In genomic region chr17:80902197-80903019, GRCh38 we compare ENCODE assay signal across 20 cellular contexts.
DNase-seq lines count a peak whose midpoint lies in the region; ATAC-seq and TF ChIP-seq lines count a peak whose summit lies in the region.
"Had no signal": no experiment of that assay in that cellular context is flagged by ENCODE, and none has a peak within 500 bp of the region (broad histone marks: within the 10 kb centered on the region; RNA-seq: fewer than 3 reads in every experiment).

No MANE protein-coding gene starts in this region.

- DNase-seq in left ventricle myocardium superior, result no peak
- no peak for DNase-seq in heart left ventricle
- no peak for DNase-seq in WTC11 (ENCODE audit: low spot score)
- no peak for DNase-seq in effector memory CD8-positive, alpha-beta T cell
- no peak for DNase-seq in stimulated activated naive B cell treated with anti-CD40 and anti-IgM and Interleukin-4, amounts not matched to agents 10 μg/mL and 1 μg/mL and 100 μg/mL, for 72 hours
- DNase-seq in A673 (ENCODE audit: low spot score), result no peak
- DNase-seq in effector memory CD4-positive, alpha-beta T cell, result no peak
- DNase-seq in glutamatergic neuron, result no peak
- DNase-seq: Calu3; Kasumi-1; left cardiac atrium; NCI-H1105 treated with DMSO at 0.1 percent for 48 hours; NCI-H2171 treated with DMSO at 0.1 percent for 48 hours; Peyer's patch; stimulated activated CD4-positive, alpha-beta T cell treated with anti-CD3 and anti-CD28 coated beads, Interleukin-4, amount 100 ng/mL, for 4 hours; testis had no signal

- H3K9me3 ChIP-seq in heart left ventricle, result no peaks in the 10 kb centered on the region
- no peaks in the 10 kb centered on the region for H3K9me3 ChIP-seq in A673 (ENCODE audit: low read depth, low read length, poor library complexity, severe bottlenecking)
- no peaks in the 10 kb centered on the region for H3K9me3 ChIP-seq in effector memory CD4-positive, alpha-beta T cell (ENCODE audit: control insufficient read depth, low read length)
- H3K9me3 ChIP-seq: neutrophil, Peyer's patch, testis had no signal

- H3K4me3 ChIP-seq in heart left ventricle (no peak overlapping the region), A673 (ENCODE audit: low read depth, low read length, poor library complexity, severe bottlenecking) (no peak overlapping the region)
- H3K4me3 ChIP-seq in effector memory CD4-positive, alpha-beta T cell (ENCODE audit: insufficient read depth, low read depth, low read length, poor library complexity, severe bottlenecking), result no peak overlapping the region
- H3K4me3 ChIP-seq: Peyer's patch, testis had no signal

- no peak for TF ChIP-seq POLR2A in heart left ventricle (IDR thresholded peaks at IDR 0.05)

- CTCF ChIA-PET in WTC11 (lab: Charles Lee), result no interaction called here
- CTCF ChIA-PET in A673 (lab: Charles Lee), result no interaction called here

- BruUV-seq in A673 (replicated peaks; lab: Mats Ljungman, UMichigan), result no TSS peak

- POLR2A ChIA-PET in WTC11 (lab: Charles Lee) (no interaction called here), A673 (lab: Charles Lee; ENCODE audit: low non-redundant PET) (no interaction called here)

- H3K4me3 Mint-ChIP-seq in WTC11 (no peak overlapping the region), glutamatergic neuron (ENCODE audit: unreplicated experiment) (no peak overlapping the region)
- peak overlapping the region in 1 of 2 donors; percentile 62 for H3K4me3 Mint-ChIP-seq in effector memory CD8-positive, alpha-beta T cell
- H3K4me3 Mint-ChIP-seq in stimulated activated naive B cell treated with anti-CD40 and anti-IgM and Interleukin-4, amounts not matched to agents 10 μg/mL and 1 μg/mL and 100 μg/mL, for 72 hours, result peak overlapping the region in 1 of 2 donors; percentile 31
- H3K4me3 Mint-ChIP-seq: activated naive CD4-positive, alpha-beta T cell treated with anti-CD3 and anti-CD28 coated beads, Interleukin-2, amount 50 U/mL, for 24 hours; dendritic cell treated with granulocyte-macrophage colony-stimulating factor and Interleukin-4, amounts not matched to agents 40 ng/mL and 50 ng/mL, for 4 days; mesothelial cell of epicardium had no signal

- H3K9me3 Mint-ChIP-seq in WTC11 (no peaks in the 10 kb centered on the region), glutamatergic neuron (ENCODE audit: unreplicated experiment) (peaks cover 1% of the 10 kb centered on the region)
- H3K9me3 Mint-ChIP-seq in effector memory CD8-positive, alpha-beta T cell, result no peaks in the 10 kb centered on the region
- no peaks in the 10 kb centered on the region for H3K9me3 Mint-ChIP-seq in stimulated activated naive B cell treated with anti-CD40 and anti-IgM and Interleukin-4, amounts not matched to agents 10 μg/mL and 1 μg/mL and 100 μg/mL, for 72 hours
- H3K9me3 Mint-ChIP-seq: activated naive CD4-positive, alpha-beta T cell treated with anti-CD3 and anti-CD28 coated beads, Interleukin-2, amount 50 U/mL, for 24 hours; dendritic cell treated with granulocyte-macrophage colony-stimulating factor and Interleukin-4, amounts not matched to agents 40 ng/mL and 50 ng/mL, for 4 days; mesothelial cell of epicardium had no signal

- H3K4me1 Mint-ChIP-seq in WTC11 (no peaks in the 10 kb centered on the region), glutamatergic neuron (ENCODE audit: low read depth, unreplicated experiment) (peaks cover 6% of the 10 kb centered on the region)
- peaks cover 11 to 14% of the 10 kb centered on the region in 2 donors for H3K4me1 Mint-ChIP-seq in effector memory CD8-positive, alpha-beta T cell (ENCODE audit: low read depth in 2 of 2)
- peaks cover 30 to 60% of the 10 kb centered on the region in 2 donors for H3K4me1 Mint-ChIP-seq in stimulated activated naive B cell treated with anti-CD40 and anti-IgM and Interleukin-4, amounts not matched to agents 10 μg/mL and 1 μg/mL and 100 μg/mL, for 72 hours
- H3K4me1 Mint-ChIP-seq: mesothelial cell of epicardium had no signal

- H3K36me3 Mint-ChIP-seq in WTC11 (0 out of 2 replicates have a peak, but pooled peaks cover 4% of the 10 kb centered on the region), glutamatergic neuron (ENCODE audit: unreplicated experiment) (no peaks in the 10 kb centered on the region)
- peaks cover 30% of the 10 kb centered on the region for H3K36me3 Mint-ChIP-seq in effector memory CD8-positive, alpha-beta T cell (ENCODE audit: insufficient read depth)
- H3K36me3 Mint-ChIP-seq in stimulated activated naive B cell treated with anti-CD40 and anti-IgM and Interleukin-4, amounts not matched to agents 10 μg/mL and 1 μg/mL and 100 μg/mL, for 72 hours, result peaks cover 50 to 66% of the 10 kb centered on the region in 2 donors

- 88 to 95% (median 94%) methylated on average over 30 to 32 of the region's 32 CpGs for WGBS in heart left ventricle, 4 donors

- no peak overlapping the region for H3K27ac ChIP-seq in heart left ventricle
- no peak overlapping the region for H3K27ac ChIP-seq in A673 (ENCODE audit: low read depth, low read length, poor library complexity, severe bottlenecking)
- no peak overlapping the region for H3K27ac ChIP-seq in effector memory CD4-positive, alpha-beta T cell (ENCODE audit: insufficient read depth, low read length, poor library complexity, severe bottlenecking)
- H3K27ac ChIP-seq: neutrophil, Peyer's patch, testis had no signal

- ATAC-seq in left ventricle myocardium superior, result peak; percentile 24
- no peak for ATAC-seq in heart left ventricle
- ATAC-seq in WTC11, result no peak
- ATAC-seq in effector memory CD8-positive, alpha-beta T cell (replicated peaks), result no peak
- ATAC-seq in stimulated activated naive B cell treated with anti-CD40 and anti-IgM and Interleukin-4, amounts not matched to agents 10 μg/mL and 1 μg/mL and 100 μg/mL, for 72 hours (replicated peaks), result no peak
- ATAC-seq: left cardiac atrium had no signal

- intact Hi-C loops in left ventricle myocardium superior (cut with micrococcal nuclease), result no loop called here
- intact Hi-C loops in heart left ventricle (cut with DNase I), result no loop called here
- intact Hi-C loops in A673 (cut with micrococcal nuclease; ENCODE audit: unreplicated experiment), result loop anchor here (5.0 kb wide), 1 partner anchor 475 kb away; no protein-coding TSS in a partner anchor

- H3K4me1 ChIP-seq in heart left ventricle (peaks cover 0 to 6% (median 0%) of the 10 kb centered on the region in 12 donors), A673 (ENCODE audit: insufficient read depth, low read length, poor library complexity, severe bottlenecking) (no peaks in the 10 kb centered on the region)
- no peaks in the 10 kb centered on the region for H3K4me1 ChIP-seq in effector memory CD4-positive, alpha-beta T cell (ENCODE audit: control insufficient read depth, insufficient read depth, low read length, poor library complexity, severe bottlenecking)
- H3K4me1 ChIP-seq: Peyer's patch, testis had no signal

- H3K36me3 ChIP-seq in heart left ventricle, result peaks cover 0 to 45% (median 12%) of the 10 kb centered on the region in 9 donors
- H3K36me3 ChIP-seq in A673 (ENCODE audit: insufficient read depth, low read length, poor library complexity, severe bottlenecking), result no peaks in the 10 kb centered on the region
- peaks cover 18% of the 10 kb centered on the region for H3K36me3 ChIP-seq in effector memory CD4-positive, alpha-beta T cell (ENCODE audit: control insufficient read depth, insufficient read depth, low read length)

- no peak for TF ChIP-seq CTCF in heart left ventricle (IDR thresholded peaks at IDR 0.05)
- TF ChIP-seq CTCF in WTC11 (IDR thresholded peaks at IDR 0.05), result no peak
- no peak for TF ChIP-seq CTCF in A673 (conservative IDR thresholded peaks at IDR 0.05; ENCODE audit: low read depth, low read length)
- TF ChIP-seq CTCF in glutamatergic neuron (IDR thresholded peaks at IDR 0.05; ENCODE audit: partially characterized antibody, unreplicated experiment), result no peak

- H3K27me3 Mint-ChIP-seq in WTC11 (ENCODE audit: low read depth) (no peaks in the 10 kb centered on the region), glutamatergic neuron (ENCODE audit: unreplicated experiment) (peaks cover 5% of the 10 kb centered on the region)
- no peaks in the 10 kb centered on the region for H3K27me3 Mint-ChIP-seq in effector memory CD8-positive, alpha-beta T cell
- H3K27me3 Mint-ChIP-seq in stimulated activated naive B cell treated with anti-CD40 and anti-IgM and Interleukin-4, amounts not matched to agents 10 μg/mL and 1 μg/mL and 100 μg/mL, for 72 hours, result no peaks in the 10 kb centered on the region
- H3K27me3 Mint-ChIP-seq: activated naive CD4-positive, alpha-beta T cell treated with anti-CD3 and anti-CD28 coated beads, Interleukin-2, amount 50 U/mL, for 24 hours; dendritic cell treated with granulocyte-macrophage colony-stimulating factor and Interleukin-4, amounts not matched to agents 40 ng/mL and 50 ng/mL, for 4 days had no signal

- H3K27me3 ChIP-seq in heart left ventricle, result no peaks in the 10 kb centered on the region
- H3K27me3 ChIP-seq in A673 (replicated peaks; ENCODE audit: insufficient read depth, low read depth, low read length, poor library complexity), result no peaks in the 10 kb centered on the region
- H3K27me3 ChIP-seq in effector memory CD4-positive, alpha-beta T cell (replicated peaks; ENCODE audit: control insufficient read depth, insufficient read depth, low read length, poor library complexity, severe bottlenecking), result no peaks in the 10 kb centered on the region
- H3K27me3 ChIP-seq: neutrophil, Peyer's patch, testis had no signal

- H3K27ac Mint-ChIP-seq in WTC11 (peak overlapping the region; percentile 65; the same call in 1 of the 2 replicates), glutamatergic neuron (ENCODE audit: unreplicated experiment) (no peak overlapping the region)
- H3K27ac Mint-ChIP-seq in effector memory CD8-positive, alpha-beta T cell, result peak overlapping the region; percentile 76 to 78
- peak overlapping the region; percentile 91 for H3K27ac Mint-ChIP-seq in stimulated activated naive B cell treated with anti-CD40 and anti-IgM and Interleukin-4, amounts not matched to agents 10 μg/mL and 1 μg/mL and 100 μg/mL, for 72 hours
- H3K27ac Mint-ChIP-seq: dendritic cell treated with granulocyte-macrophage colony-stimulating factor and Interleukin-4, amounts not matched to agents 40 ng/mL and 50 ng/mL, for 4 days; mesothelial cell of epicardium had no signal

TF ChIP-seq in WTC11, 78 proteins besides CTCF, POLR2A, EP300 and RAD21 (continues in another document):
- TF ChIP-seq FOXK1 (CRISPR knock-in tag; IDR thresholded peaks at IDR 0.05) (no peak), ZMAT4 (CRISPR knock-in tag; IDR thresholded peaks at IDR 0.05) (no peak), JUN (CRISPR knock-in tag; IDR thresholded peaks at IDR 0.05) (no peak), EMX1 (CRISPR knock-in tag; IDR thresholded peaks at IDR 0.05) (no peak), NR1H2 (CRISPR knock-in tag; IDR thresholded peaks at IDR 0.05) (no peak)
